In the genomic region with DNA sequence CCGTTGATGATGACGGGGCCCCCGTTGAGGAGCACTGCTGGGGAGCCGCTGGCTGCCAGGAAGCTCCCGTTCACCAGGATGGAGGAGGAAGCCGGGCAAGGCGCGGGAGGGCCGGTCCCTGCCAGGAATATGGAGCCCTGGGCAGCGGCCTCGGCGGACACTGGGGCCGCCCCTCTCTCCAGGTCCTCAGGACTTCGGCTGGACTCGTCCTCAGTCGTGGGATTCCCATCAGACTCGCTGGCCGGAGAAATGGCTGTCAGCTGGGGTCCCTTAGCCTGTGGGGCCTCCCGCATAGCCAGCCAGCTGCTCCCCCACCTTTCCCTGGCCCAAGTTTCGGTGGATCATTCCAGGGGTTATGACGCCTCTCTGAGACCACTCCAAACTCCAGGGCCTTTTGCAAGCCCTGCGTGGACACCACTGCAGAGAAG, we compare ENCODE assay signal across 2 cellular contexts.
TF ChIP-seq lines count a peak whose summit lies in the region.

No MANE protein-coding gene starts in this region.

TF ChIP-seq in SK-N-SH, 30 proteins besides CTCF, POLR2A, EP300 and RAD21 (continued from another document):
- no peak for TF ChIP-seq USF1 (IDR thresholded peaks at IDR 0.05; ENCODE audit: borderline replicate concordance, low read depth)
- TF ChIP-seq MAX (IDR thresholded peaks at IDR 0.05; ENCODE audit: low read depth), result no peak
- TF ChIP-seq NFIC (IDR thresholded peaks at IDR 0.05; ENCODE audit: borderline replicate concordance), result no peak
- TF ChIP-seq TEAD4 (IDR thresholded peaks at IDR 0.05; ENCODE audit: borderline replicate concordance, insufficient read depth), result no peak
- TF ChIP-seq YY1 (IDR thresholded peaks at IDR 0.05; ENCODE audit: low read depth), result no peak
- TF ChIP-seq NRF1 (IDR thresholded peaks at IDR 0.05; ENCODE audit: low read depth, low read length), result no peak
- no peak for TF ChIP-seq RFX5 (IDR thresholded peaks at IDR 0.05; ENCODE audit: low read length)
- no peak for TF ChIP-seq ELF1 (IDR thresholded peaks at IDR 0.05)
- TF ChIP-seq IRF3 (IDR thresholded peaks at IDR 0.05; ENCODE audit: low read depth, low read length), result no peak
- no peak for TF ChIP-seq TAF1 (IDR thresholded peaks at IDR 0.05; ENCODE audit: borderline replicate concordance, low read depth, low read length)
- no peak for TF ChIP-seq SMC3 (IDR thresholded peaks at IDR 0.05; ENCODE audit: low read depth, low read length)
- TF ChIP-seq EZH2phosphoT487 (IDR thresholded peaks at IDR 0.05; ENCODE audit: borderline replicate concordance, low read depth), result no peak
- TF ChIP-seq MXI1 (IDR thresholded peaks at IDR 0.05; ENCODE audit: low read depth, low read length), result no peak
- TF ChIP-seq RCOR1 (IDR thresholded peaks at IDR 0.05; ENCODE audit: low read length), result no peak
- no peak for TF ChIP-seq FOXJ3 (CRISPR knock-in tag; IDR thresholded peaks at IDR 0.05)

TF ChIP-seq in SK-N-SH treated with all-trans-retinoic acid at 6 μM for 48 hours, 23 proteins besides CTCF, POLR2A, EP300 and RAD21 (continued from another document):
- TF ChIP-seq, protein P1, sequence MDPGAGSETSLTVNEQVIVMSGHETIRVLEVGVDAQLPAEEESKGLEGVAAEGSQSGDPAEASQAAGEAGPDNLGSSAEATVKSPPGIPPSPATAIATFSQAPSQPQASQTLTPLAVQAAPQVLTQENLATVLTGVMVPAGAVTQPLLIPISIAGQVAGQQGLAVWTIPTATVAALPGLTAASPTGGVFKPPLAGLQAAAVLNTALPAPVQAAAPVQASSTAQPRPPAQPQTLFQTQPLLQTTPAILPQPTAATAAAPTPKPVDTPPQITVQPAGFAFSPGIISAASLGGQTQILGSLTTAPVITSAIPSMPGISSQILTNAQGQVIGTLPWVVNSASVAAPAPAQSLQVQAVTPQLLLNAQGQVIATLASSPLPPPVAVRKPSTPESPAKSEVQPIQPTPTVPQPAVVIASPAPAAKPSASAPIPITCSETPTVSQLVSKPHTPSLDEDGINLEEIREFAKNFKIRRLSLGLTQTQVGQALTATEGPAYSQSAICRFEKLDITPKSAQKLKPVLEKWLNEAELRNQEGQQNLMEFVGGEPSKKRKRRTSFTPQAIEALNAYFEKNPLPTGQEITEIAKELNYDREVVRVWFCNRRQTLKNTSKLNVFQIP (CRISPR knock-in tag; IDR thresholded peaks at IDR 0.05; ENCODE audit: borderline replicate concordance, low read depth), result no peak
- TF ChIP-seq PPARA (CRISPR knock-in tag; IDR thresholded peaks at IDR 0.05; ENCODE audit: borderline replicate concordance), result no peak
- TF ChIP-seq, protein P2, sequence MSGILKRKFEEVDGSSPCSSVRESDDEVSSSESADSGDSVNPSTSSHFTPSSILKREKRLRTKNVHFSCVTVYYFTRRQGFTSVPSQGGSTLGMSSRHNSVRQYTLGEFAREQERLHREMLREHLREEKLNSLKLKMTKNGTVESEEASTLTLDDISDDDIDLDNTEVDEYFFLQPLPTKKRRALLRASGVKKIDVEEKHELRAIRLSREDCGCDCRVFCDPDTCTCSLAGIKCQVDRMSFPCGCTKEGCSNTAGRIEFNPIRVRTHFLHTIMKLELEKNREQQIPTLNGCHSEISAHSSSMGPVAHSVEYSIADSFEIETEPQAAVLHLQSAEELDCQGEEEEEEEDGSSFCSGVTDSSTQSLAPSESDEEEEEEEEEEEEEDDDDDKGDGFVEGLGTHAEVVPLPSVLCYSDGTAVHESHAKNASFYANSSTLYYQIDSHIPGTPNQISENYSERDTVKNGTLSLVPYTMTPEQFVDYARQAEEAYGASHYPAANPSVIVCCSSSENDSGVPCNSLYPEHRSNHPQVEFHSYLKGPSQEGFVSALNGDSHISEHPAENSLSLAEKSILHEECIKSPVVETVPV (CRISPR knock-in tag; IDR thresholded peaks at IDR 0.05), result no peak
- TF ChIP-seq CSDC2 (CRISPR knock-in tag; IDR thresholded peaks at IDR 0.05), result no peak
- no peak for TF ChIP-seq ZNF565 (CRISPR knock-in tag; conservative IDR thresholded peaks at IDR 0.05; ENCODE audit: low read depth)
- no peak for TF ChIP-seq SNAI2 (CRISPR knock-in tag; IDR thresholded peaks at IDR 0.05)
- no peak for TF ChIP-seq RARB (CRISPR knock-in tag; IDR thresholded peaks at IDR 0.05)
